ENCODE assay signal across 14 cellular contexts in the genomic region with DNA sequence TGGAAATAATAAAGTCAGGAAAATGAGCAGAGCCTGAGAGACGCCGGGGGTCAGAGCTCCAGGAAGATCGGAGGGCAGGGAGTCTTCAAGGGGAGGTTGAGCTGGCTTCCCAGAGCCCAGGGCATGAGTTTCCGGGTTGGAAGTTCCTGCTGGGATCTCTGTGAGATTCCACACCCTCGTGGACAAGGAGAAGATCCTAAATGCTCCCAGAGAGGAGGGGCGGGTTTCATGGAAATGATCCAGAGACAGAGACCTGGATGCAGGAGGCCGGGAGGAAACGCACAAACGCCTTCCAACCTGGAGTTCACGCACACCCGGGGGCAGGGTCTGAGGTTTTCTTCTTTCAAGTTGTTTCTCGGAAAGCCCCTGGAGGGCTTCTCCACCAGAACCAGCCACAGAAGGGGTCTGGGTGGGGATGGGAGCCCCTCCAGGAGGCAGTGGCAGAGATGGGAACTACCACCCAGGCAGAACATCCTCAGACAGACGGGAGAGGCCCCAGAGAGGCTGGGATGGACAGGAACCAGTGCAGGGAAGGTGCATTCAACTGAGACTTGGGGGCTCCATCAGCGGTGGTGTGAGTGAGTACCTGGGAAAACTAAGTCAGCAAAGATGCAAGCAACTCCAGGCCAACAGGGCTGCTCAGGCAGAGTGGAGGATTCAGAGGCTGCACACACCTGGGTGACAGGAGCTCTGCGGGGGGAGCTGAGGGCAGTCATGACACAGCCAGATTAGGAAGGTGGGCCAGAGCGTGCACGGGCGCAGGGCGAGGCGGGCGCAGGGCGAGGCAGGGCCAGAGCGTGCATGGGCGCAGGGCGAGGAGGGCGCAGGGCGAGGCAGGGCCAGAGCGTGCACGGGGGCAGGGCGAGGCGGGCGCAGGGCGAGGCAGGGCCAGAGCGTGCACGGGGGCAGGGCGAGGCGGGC. TPM values are rescaled to one million over a fixed set of nuclear protein-coding genes. Genes with fewer than 3 reads are reported as not detected.
DNase-seq lines count a peak whose midpoint lies in the region; ATAC-seq, FAIRE-seq and TF ChIP-seq lines count a peak whose summit lies in the region.
"Had no signal": no experiment of that assay in that cellular context is flagged by ENCODE, and none has a peak within 500 bp of the region (broad histone marks: within the 10 kb centered on the region; RNA-seq: fewer than 3 reads in every experiment).

No MANE protein-coding gene starts in this region.

- peak overlapping the region; percentile 79 for H3K4me2 ChIP-seq in BLaER1

- H3K27ac ChIP-seq in BLaER1: peak overlapping the region; percentile 39; the same call in 1 of the 2 replicates
- no peak overlapping the region for H3K27ac ChIP-seq in tibial nerve
- H3K27ac ChIP-seq: thyroid gland had no signal

- no peak overlapping the region for H3K9ac ChIP-seq in BLaER1

- no peak for TF ChIP-seq CTCF in mucosa of descending colon (IDR thresholded peaks at IDR 0.05)
- TF ChIP-seq CTCF in tibial nerve (IDR thresholded peaks at IDR 0.05): no peak

- WGBS in tibial nerve, 2 donors: 73 to 84% methylated on average over 32 to 37 of the region's 37 CpGs

- TF ChIP-seq EP300 in tibial nerve (IDR thresholded peaks at IDR 0.05): no peak

- peak overlapping the region; percentile 71 for H3K4me3 Mint-ChIP-seq in activated T-helper 2 cell treated with anti-CD3 and anti-CD28 coated beads, Interferon-gamma antibody, Interleukin-2, Interleukin-4, amounts not matched to agents 10 μg/mL and 5 μg/mL and 100 μg/mL, durations not matched to agents 14 hours and 24 hours and 36 hours (ENCODE audit: low read depth)

- H3K27me3 ChIP-seq in BLaER1 (no peaks in the 10 kb centered on the region), tibial nerve (no peaks in the 10 kb centered on the region)
- H3K27me3 ChIP-seq: thyroid gland had no signal

- DNase-seq in GM12891 (ENCODE audit: insufficient read length, low spot score) (no peak), mucosa of descending colon (peak in 2 of 3 donors; percentile 60 to 64), tibial nerve (ENCODE audit: low spot score in 2 of 2) (no peak), NCI-H146 (lab: John Stamatoyannopoulos, UW) (no peak)
- DNase-seq in activated T-helper 2 cell treated with anti-CD3 and anti-CD28 coated beads, Interferon-gamma antibody, Interleukin-2, Interleukin-4, amounts not matched to agents 10 μg/mL and 5 μg/mL and 100 μg/mL, durations not matched to agents 14 hours and 24 hours and 36 hours (ENCODE audit: low spot score): no peak
- DNase-seq in activated CD4-positive, CD25-positive, alpha-beta regulatory T cell (lab: John Stamatoyannopoulos, UW): no peak
- DNase-seq in central memory CD4-positive, alpha-beta T cell: no peak
- DNase-seq: DMS153; NCI-H1105; stimulated activated CD4-positive, alpha-beta T cell treated with anti-CD3 and anti-CD28 coated beads, Interleukin-2, amount 100 ng/mL, for 48 hours; T1000; thyroid gland had no signal

- no peaks in the 10 kb centered on the region for H3K27me3 Mint-ChIP-seq in activated T-helper 2 cell treated with anti-CD3 and anti-CD28 coated beads, Interferon-gamma antibody, Interleukin-2, Interleukin-4, amounts not matched to agents 10 μg/mL and 5 μg/mL and 100 μg/mL, durations not matched to agents 14 hours and 24 hours and 36 hours (ENCODE audit: low read depth)

- ATAC-seq in mucosa of descending colon: peak; percentile 27
- ATAC-seq: activated naive CD4-positive, alpha-beta T cell treated with anti-CD3 and anti-CD28 coated beads, Interleukin-2, amount 50 U/mL, for 72 hours had no signal

- H3K36me3 ChIP-seq in BLaER1 (no peaks in the 10 kb centered on the region; the same call in 1 of the 2 replicates), mucosa of descending colon (ENCODE audit: low read depth) (no peaks in the 10 kb centered on the region), tibial nerve (no peaks in the 10 kb centered on the region)
- H3K36me3 ChIP-seq: thyroid gland had no signal

- H3K9me3 Mint-ChIP-seq in activated T-helper 2 cell treated with anti-CD3 and anti-CD28 coated beads, Interferon-gamma antibody, Interleukin-2, Interleukin-4, amounts not matched to agents 10 μg/mL and 5 μg/mL and 100 μg/mL, durations not matched to agents 14 hours and 24 hours and 36 hours: peaks cover 4% of the 10 kb centered on the region

- FAIRE-seq in GM12891 (lab: Jason Lieb, UNC): peak; percentile 16

- H3K4me3 ChIP-seq in BLaER1 (peak overlapping the region; percentile 0; the same call in 1 of the 2 replicates), mucosa of descending colon (no peak overlapping the region), tibial nerve (no peak overlapping the region)
- H3K4me3 ChIP-seq: thyroid gland had no signal

- H4K20me1 ChIP-seq in BLaER1: no peaks in the 10 kb centered on the region

- peaks cover 47% of the 10 kb centered on the region for H3K36me3 Mint-ChIP-seq in activated T-helper 2 cell treated with anti-CD3 and anti-CD28 coated beads, Interferon-gamma antibody, Interleukin-2, Interleukin-4, amounts not matched to agents 10 μg/mL and 5 μg/mL and 100 μg/mL, durations not matched to agents 14 hours and 24 hours and 36 hours (ENCODE audit: low read depth)

- peaks cover 88% of the 10 kb centered on the region for H3K4me1 ChIP-seq in BLaER1
- peaks cover 15% of the 10 kb centered on the region for H3K4me1 ChIP-seq in mucosa of descending colon (ENCODE audit: low read depth)
- H3K4me1 ChIP-seq in tibial nerve: no peaks in the 10 kb centered on the region
- H3K4me1 ChIP-seq: thyroid gland had no signal

- intact Hi-C loops in activated T-helper 2 cell treated with anti-CD3 and anti-CD28 coated beads, Interferon-gamma antibody, Interleukin-2, Interleukin-4, amounts not matched to agents 10 μg/mL and 5 μg/mL and 100 μg/mL, durations not matched to agents 14 hours and 24 hours and 36 hours (cut with micrococcal nuclease): no loop called here
- intact Hi-C loops in mucosa of descending colon (cut with DNase I, micrococcal nuclease): no loop called here

- peaks cover 12% of the 10 kb centered on the region for H3K9me3 ChIP-seq in BLaER1
- H3K9me3 ChIP-seq in mucosa of descending colon: no peaks in the 10 kb centered on the region
- H3K9me3 ChIP-seq in tibial nerve: peaks cover 0 to 5% (median 0%) of the 10 kb centered on the region in 4 donors
- H3K9me3 ChIP-seq: thyroid gland had no signal

- peaks cover 40% of the 10 kb centered on the region for H3K4me1 Mint-ChIP-seq in activated T-helper 2 cell treated with anti-CD3 and anti-CD28 coated beads, Interferon-gamma antibody, Interleukin-2, Interleukin-4, amounts not matched to agents 10 μg/mL and 5 μg/mL and 100 μg/mL, durations not matched to agents 14 hours and 24 hours and 36 hours (ENCODE audit: low read depth)

- H3K27ac Mint-ChIP-seq in activated T-helper 2 cell treated with anti-CD3 and anti-CD28 coated beads, Interferon-gamma antibody, Interleukin-2, Interleukin-4, amounts not matched to agents 10 μg/mL and 5 μg/mL and 100 μg/mL, durations not matched to agents 14 hours and 24 hours and 36 hours: peak overlapping the region; percentile 76

- TF ChIP-seq POLR2A in GM12891 (IDR thresholded peaks at IDR 0.05; ENCODE audit: low read depth, low read length) (no peak), tibial nerve (IDR thresholded peaks at IDR 0.05) (no peak)

TF ChIP-seq in GM12891, 5 proteins besides CTCF, POLR2A, EP300 and RAD21:
- TF ChIP-seq PAX5 (IDR thresholded peaks at IDR 0.05; ENCODE audit: insufficient read depth, low read length, severe bottlenecking): no peak
- no peak for TF ChIP-seq POU2F2 (IDR thresholded peaks at IDR 0.05; ENCODE audit: low read depth, low read length)
- no peak for TF ChIP-seq SPI1 (IDR thresholded peaks at IDR 0.05; ENCODE audit: low read depth, low read length)
- no peak for TF ChIP-seq TAF1 (IDR thresholded peaks at IDR 0.05; ENCODE audit: low read depth, low read length)

RNA-seq across cellular contexts. Expression of a gene that starts 52.1 kb away (rescaled TPM):
- polyA plus RNA-seq in GM12891 (2012; ENCODE audit: low read depth, missing spikeins): 46.1 TPM
- 62.3 and 66.4 TPM in 2 replicates for total RNA-seq in activated T-helper 2 cell treated with anti-CD3 and anti-CD28 coated beads, Interferon-gamma antibody, Interleukin-2, Interleukin-4, amounts not matched to agents 10 μg/mL and 5 μg/mL and 100 μg/mL, durations not matched to agents 14 hours and 24 hours and 36 hours
- 10 to 100 TPM; 67.0 to 89.1 (median 76.8) TPM for total RNA-seq in mucosa of descending colon
- total RNA-seq in tibial nerve: 10 to 100 TPM; 53.5 to 98.4 (median 58.8) TPM

Comparison
In these comparisons a context has a peak if more than half of its experiments do, and no peak if none do; other contexts are left out.
1. DNase-seq: peak in mucosa of descending colon (2 of 3); none in GM12891 (single experiment), activated T-helper 2 cell treated with anti-CD3 and anti-CD28 coated beads, Interferon-gamma antibody, Interleukin-2, Interleukin-4, amounts not matched to agents 10 μg/mL and 5 μg/mL and 100 μg/mL, durations not matched to agents 14 hours and 24 hours and 36 hours (single experiment), tibial nerve (0 of 2), activated CD4-positive, CD25-positive, alpha-beta regulatory T cell (0 of 4), central memory CD4-positive, alpha-beta T cell (single experiment) and NCI-H146 (single experiment).